24 cellular contexts compared by ENCODE assay signal in genomic region chr18:5937795-5938194, GRCh38. TPM values are rescaled to one million over a fixed set of nuclear protein-coding genes. Genes with fewer than 3 reads are reported as not detected.
A peak's percentile ranks its signal among the peaks of the same experiment; 100 is the strongest.
DNase-seq lines count a peak whose midpoint lies in the region; ATAC-seq and TF ChIP-seq lines count a peak whose summit lies in the region.
"Had no signal": no experiment of that assay in that cellular context is flagged by ENCODE, and none has a peak within 500 bp of the region (broad histone marks: within the 10 kb centered on the region; RNA-seq: fewer than 3 reads in every experiment).

No MANE protein-coding gene starts in this region.

- no peaks in the 10 kb centered on the region for H3F3A ChIP-seq in GM23248 (ENCODE audit: insufficient read depth)

- H3K9me3 Mint-ChIP-seq in activated naive CD8-positive, alpha-beta T cell treated with anti-CD3 and anti-CD28 coated beads, Interleukin-2, amount 10 ng/mL, durations not matched to agents 7 days and 5 days: no peaks in the 10 kb centered on the region
- no peaks in the 10 kb centered on the region for H3K9me3 Mint-ChIP-seq in activated naive CD8-positive, alpha-beta T cell treated with anti-CD3 and anti-CD28 coated beads, Interleukin-2, amount 50 U/mL, for 24 hours
- H3K9me3 Mint-ChIP-seq: CD4-positive, alpha-beta T cell; GM23338 had no signal

- no peaks in the 10 kb centered on the region for H3K36me3 Mint-ChIP-seq in activated naive CD8-positive, alpha-beta T cell treated with anti-CD3 and anti-CD28 coated beads, Interleukin-2, amount 10 ng/mL, durations not matched to agents 7 days and 5 days
- no peaks in the 10 kb centered on the region for H3K36me3 Mint-ChIP-seq in activated naive CD8-positive, alpha-beta T cell treated with anti-CD3 and anti-CD28 coated beads, Interleukin-2, amount 50 U/mL, for 24 hours (ENCODE audit: low read depth)
- H3K36me3 Mint-ChIP-seq: CD14-positive monocyte; CD8-positive, alpha-beta memory T cell had no signal

- H3K36me3 ChIP-seq in esophagus muscularis mucosa (no peaks in the 10 kb centered on the region), suprapubic skin (no peaks in the 10 kb centered on the region), GM23248 (ENCODE audit: low read depth) (no peaks in the 10 kb centered on the region)
- H3K36me3 ChIP-seq: BE2C; BLaER1 treated with 17β-estradiol and CSF1 and Interleukin-3, amounts not matched to agents 10 nM and 100 nM; HAP-1 had no signal

- no peak overlapping the region for H2AFZ ChIP-seq in GM23248
- H2AFZ ChIP-seq: GM23338 had no signal

- no peak for TF ChIP-seq CTCF in esophagus muscularis mucosa (IDR thresholded peaks at IDR 0.05)
- TF ChIP-seq CTCF in suprapubic skin (IDR thresholded peaks at IDR 0.05): no peak

- 93% methylated on average over 3 of the region's 3 CpGs for WGBS in esophagus muscularis mucosa
- 94% methylated on average over 3 of the region's 3 CpGs for WGBS in suprapubic skin
- WGBS in GM23248 (ENCODE audit: low coverage in 1 of 2, low lambda C conversion rate in 2 of 2, missing lambda C conversion rate in 2 of 2), 2 experiments: 17% methylated on average over 3 of the region's 3 CpGs

- peak overlapping the region; percentile 42 for H3K27ac Mint-ChIP-seq in activated naive CD8-positive, alpha-beta T cell treated with anti-CD3 and anti-CD28 coated beads, Interleukin-2, amount 10 ng/mL, durations not matched to agents 7 days and 5 days
- H3K27ac Mint-ChIP-seq in activated naive CD8-positive, alpha-beta T cell treated with anti-CD3 and anti-CD28 coated beads, Interleukin-2, amount 50 U/mL, for 24 hours: no peak overlapping the region
- H3K27ac Mint-ChIP-seq: CD14-positive monocyte; CD4-positive, alpha-beta T cell; GM23338; HFFc6 had no signal

- no peak overlapping the region for H3K4me3 Mint-ChIP-seq in activated naive CD8-positive, alpha-beta T cell treated with anti-CD3 and anti-CD28 coated beads, Interleukin-2, amount 10 ng/mL, durations not matched to agents 7 days and 5 days
- H3K4me3 Mint-ChIP-seq in activated naive CD8-positive, alpha-beta T cell treated with anti-CD3 and anti-CD28 coated beads, Interleukin-2, amount 50 U/mL, for 24 hours: no peak overlapping the region
- H3K4me3 Mint-ChIP-seq: CD14-positive monocyte; CD4-positive, alpha-beta T cell; CD8-positive, alpha-beta memory T cell; GM23338; HFFc6 had no signal

- H3K27ac ChIP-seq in esophagus muscularis mucosa (replicated peaks in 1 of 4): no peak overlapping the region
- H3K27ac ChIP-seq in suprapubic skin: no peak overlapping the region
- H3K27ac ChIP-seq in GM23248: no peak overlapping the region
- H3K27ac ChIP-seq: A549; BLaER1 treated with 17β-estradiol and CSF1 and Interleukin-3, amounts not matched to agents 10 nM and 100 nM had no signal

- H3K9ac ChIP-seq in GM23248: no peak overlapping the region
- H3K9ac ChIP-seq: BLaER1 treated with 17β-estradiol and CSF1 and Interleukin-3, amounts not matched to agents 10 nM and 100 nM had no signal

- TF ChIP-seq EP300 in esophagus muscularis mucosa (IDR thresholded peaks at IDR 0.05): no peak
- TF ChIP-seq EP300 in suprapubic skin (IDR thresholded peaks at IDR 0.05): no peak

- H3K4me3 ChIP-seq in esophagus muscularis mucosa (no peak overlapping the region), suprapubic skin (no peak overlapping the region), GM23248 (no peak overlapping the region)
- H3K4me3 ChIP-seq: A549; BLaER1 treated with 17β-estradiol and CSF1 and Interleukin-3, amounts not matched to agents 10 nM and 100 nM; GM12878; GM23338; HAP-1 had no signal

- no peak overlapping the region for H3K4me2 ChIP-seq in GM23248 (ENCODE audit: unreplicated experiment)
- H3K4me2 ChIP-seq: A549; BLaER1 treated with 17β-estradiol and CSF1 and Interleukin-3, amounts not matched to agents 10 nM and 100 nM; GM23338 had no signal

- TF ChIP-seq POLR2A in esophagus muscularis mucosa (IDR thresholded peaks at IDR 0.05; ENCODE audit: low read depth) (no peak), suprapubic skin (IDR thresholded peaks at IDR 0.05) (no peak)

- no peaks in the 10 kb centered on the region for H3K27me3 Mint-ChIP-seq in activated naive CD8-positive, alpha-beta T cell treated with anti-CD3 and anti-CD28 coated beads, Interleukin-2, amount 10 ng/mL, durations not matched to agents 7 days and 5 days
- peaks cover 5% of the 10 kb centered on the region for H3K27me3 Mint-ChIP-seq in activated naive CD8-positive, alpha-beta T cell treated with anti-CD3 and anti-CD28 coated beads, Interleukin-2, amount 50 U/mL, for 24 hours

- in situ Hi-C loops in GM23248 (cut with MboI): no loop called here

- no peaks in the 10 kb centered on the region for H3K4me1 ChIP-seq in esophagus muscularis mucosa
- no peaks in the 10 kb centered on the region for H3K4me1 ChIP-seq in suprapubic skin
- no peaks in the 10 kb centered on the region for H3K4me1 ChIP-seq in GM23248 (ENCODE audit: insufficient read depth)
- H3K4me1 ChIP-seq: A549, BE2C, HAP-1 had no signal

- H3K4me1 Mint-ChIP-seq in activated naive CD8-positive, alpha-beta T cell treated with anti-CD3 and anti-CD28 coated beads, Interleukin-2, amount 10 ng/mL, durations not matched to agents 7 days and 5 days: no peaks in the 10 kb centered on the region
- H3K4me1 Mint-ChIP-seq in activated naive CD8-positive, alpha-beta T cell treated with anti-CD3 and anti-CD28 coated beads, Interleukin-2, amount 50 U/mL, for 24 hours: no peaks in the 10 kb centered on the region
- H3K4me1 Mint-ChIP-seq: CD14-positive monocyte; CD8-positive, alpha-beta memory T cell had no signal

- H3K27me3 ChIP-seq in esophagus muscularis mucosa: no peaks in the 10 kb centered on the region
- no peaks in the 10 kb centered on the region for H3K27me3 ChIP-seq in suprapubic skin
- no peaks in the 10 kb centered on the region for H3K27me3 ChIP-seq in GM23248 (replicated peaks; ENCODE audit: insufficient read depth)
- H3K27me3 ChIP-seq: BE2C; BLaER1 treated with 17β-estradiol and CSF1 and Interleukin-3, amounts not matched to agents 10 nM and 100 nM had no signal

- POLR2A ChIA-PET in activated naive CD8-positive, alpha-beta T cell treated with anti-CD3 and anti-CD28 coated beads, Interleukin-2, amount 10 ng/mL, durations not matched to agents 7 days and 5 days (lab: Charles Lee): no interaction called here

- intact Hi-C loops in esophagus muscularis mucosa (cut with DNase I): no loop called here

- DNase-seq in activated naive CD8-positive, alpha-beta T cell treated with anti-CD3 and anti-CD28 coated beads, Interleukin-2, amount 10 ng/mL, durations not matched to agents 7 days and 5 days: no peak
- no peak for DNase-seq in activated naive CD8-positive, alpha-beta T cell treated with anti-CD3 and anti-CD28 coated beads, Interleukin-2, amount 50 U/mL, for 24 hours
- peak; percentile 55 for DNase-seq in esophagus muscularis mucosa (ENCODE audit: extremely low spot score)
- DNase-seq in suprapubic skin (ENCODE audit: low spot score in 2 of 2): no peak
- DNase-seq in GM23248: no peak
- DNase-seq: 8988T; ACHN; AML-193; BE2C; CD4-positive, alpha-beta T cell; CD8-positive, alpha-beta memory T cell; DMS 273 treated with DMSO at 0.1 percent for 48 hours; DMS79; EL; GDM1; HFFc6 had no signal

- no peaks in the 10 kb centered on the region for H3K79me2 ChIP-seq in GM23248 (ENCODE audit: insufficient read depth)

- H3K9me2 ChIP-seq in GM23248 (ENCODE audit: insufficient read depth): no peaks in the 10 kb centered on the region

- no peak for ATAC-seq in activated naive CD8-positive, alpha-beta T cell treated with anti-CD3 and anti-CD28 coated beads, Interleukin-2, amount 10 ng/mL, durations not matched to agents 7 days and 5 days (ENCODE audit: low read depth)
- no peak for ATAC-seq in activated naive CD8-positive, alpha-beta T cell treated with anti-CD3 and anti-CD28 coated beads, Interleukin-2, amount 50 U/mL, for 24 hours
- ATAC-seq in HG02852 (IDR thresholded peaks at IDR 0.05; ENCODE audit: unreplicated experiment) (peak; percentile 51), HG02938 (IDR thresholded peaks at IDR 0.05; ENCODE audit: unreplicated experiment) (no peak)
- ATAC-seq: A549, GM12878, GM23338 had no signal

- H4K20me1 ChIP-seq in GM23248 (ENCODE audit: insufficient read depth): no peaks in the 10 kb centered on the region
- H4K20me1 ChIP-seq: BLaER1 treated with 17β-estradiol and CSF1 and Interleukin-3, amounts not matched to agents 10 nM and 100 nM had no signal

- H3K9me3 ChIP-seq in esophagus muscularis mucosa (no peaks in the 10 kb centered on the region), suprapubic skin (no peaks in the 10 kb centered on the region), GM23248 (ENCODE audit: low read depth) (no peaks in the 10 kb centered on the region)
- H3K9me3 ChIP-seq: A549; BE2C; BLaER1 treated with 17β-estradiol and CSF1 and Interleukin-3, amounts not matched to agents 10 nM and 100 nM; HAP-1 had no signal

RNA-seq across cellular contexts. Expression of gene TMEM200C, which starts 42.5 kb away (rescaled TPM):
- total RNA-seq in activated naive CD8-positive, alpha-beta T cell treated with anti-CD3 and anti-CD28 coated beads, Interleukin-2, amount 10 ng/mL, durations not matched to agents 7 days and 5 days: not detected
- total RNA-seq in esophagus muscularis mucosa (under 1 TPM; under 0.01 to 0.92 (median 0.36) TPM), suprapubic skin (1 to 10 TPM in 2 of 4 donors, under 1 TPM in 1, not detected in 1; 0.08 to 1.4 (median 1.3) TPM)
- not detected in 2 replicates for total RNA-seq in GM23248 (2014; rRNA removed; shearing (Covaris generic))
- polyA plus RNA-seq in GM23248 (2016; fragmentation: Nextera tagmentation; extraction: Ambion mirVana): not detected in 2 replicates
- total RNA-seq: CD4-positive, alpha-beta T cell; CD8-positive, alpha-beta memory T cell; GM12878; HFFc6 had no signal
- polyA plus RNA-seq: A549; CD14-positive monocyte; CD8-positive, alpha-beta memory T cell; GM12878 had no signal
